5 cellular contexts compared by ENCODE assay signal in the genomic region with DNA sequence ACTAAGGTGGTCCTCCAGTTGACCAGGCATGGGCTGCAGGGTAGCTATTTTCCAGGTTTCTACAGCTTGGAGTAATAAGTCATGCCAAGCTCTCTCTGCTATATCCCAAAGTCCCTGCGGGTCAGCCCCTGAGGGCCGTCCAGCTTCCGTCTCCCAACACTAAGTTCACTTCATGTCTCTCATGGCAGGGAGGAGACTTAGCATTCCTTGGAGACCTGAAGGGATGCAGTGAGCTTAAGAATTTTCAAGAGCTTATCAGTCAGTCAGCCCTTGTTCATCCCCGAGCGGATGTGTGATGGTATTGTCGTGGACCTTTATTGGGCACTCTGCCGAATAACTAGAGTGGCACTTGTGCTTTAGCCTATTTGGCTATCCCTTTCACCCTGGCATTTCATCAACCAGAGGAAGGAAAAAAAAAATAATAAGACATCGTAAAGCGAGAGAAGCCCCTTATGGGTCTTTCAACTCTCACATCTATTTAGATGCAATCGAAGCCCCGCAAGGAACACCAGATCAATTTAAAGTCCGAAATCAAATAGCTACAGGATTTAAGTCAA. TPM values are rescaled to one million over a fixed set of nuclear protein-coding genes. Genes with fewer than 3 reads are reported as not detected.
"Had no signal": no experiment of that assay in that cellular context is flagged by ENCODE, and none has a peak within 500 bp of the region (broad histone marks: within the 10 kb centered on the region; RNA-seq: fewer than 3 reads in every experiment).

No MANE protein-coding gene starts in this region.

RNA-seq across cellular contexts. Expression of gene RHEX, which starts 2.2 kb away (rescaled TPM):
- polyA plus RNA-seq: naive thymus-derived CD4-positive, alpha-beta T cell had no signal

RNA-seq across cellular contexts. Expression of gene CTSE, which starts 31.5 kb away (rescaled TPM):
- total RNA-seq: gastroesophageal sphincter; naive thymus-derived CD4-positive, alpha-beta T cell; omental fat pad; prostate gland; subcutaneous adipose tissue had no signal
- polyA plus RNA-seq: naive thymus-derived CD4-positive, alpha-beta T cell had no signal

RNA-seq across cellular contexts. Expression of gene RAB7B, which starts 52.0 kb away (rescaled TPM):
- polyA plus RNA-seq: naive thymus-derived CD4-positive, alpha-beta T cell had no signal
